Comparison of ENCODE assay signal across 10 cellular contexts in genomic region chr11:65547446-65548125, GRCh38. TPM values are rescaled to one million over a fixed set of nuclear protein-coding genes. Genes with fewer than 3 reads are reported as not detected.
DNase-seq lines count a peak whose midpoint lies in the region; ATAC-seq and TF ChIP-seq lines count a peak whose summit lies in the region.
"Had no signal": no experiment of that assay in that cellular context is flagged by ENCODE, and none has a peak within 500 bp of the region (broad histone marks: within the 10 kb centered on the region; RNA-seq: fewer than 3 reads in every experiment).

No MANE protein-coding gene starts in this region.

- TF ChIP-seq CTCF in OCI-LY1 (IDR thresholded peaks at IDR 0.05; ENCODE audit: low read length): peak; percentile 81

- no peaks in the 10 kb centered on the region for H3K9me2 ChIP-seq in OCI-LY1 (ENCODE audit: low read depth, low read length)

- no peaks in the 10 kb centered on the region for H4K20me1 ChIP-seq in OCI-LY1 (ENCODE audit: insufficient read depth, low read length)

- H3K27ac Mint-ChIP-seq in natural killer cell treated with Interleukin-12 subunit alpha and Interleukin-12 subunit beta and Interleukin-15 and Interleukin-18, amount 100 ng/mL, for 72 hours: peak overlapping the region; percentile 31 to 83

- H3K9ac ChIP-seq in OCI-LY1 (ENCODE audit: low read length): peak overlapping the region; percentile 54; the same call in 1 of the 2 replicates

- no peaks in the 10 kb centered on the region for H3K27me3 ChIP-seq in OCI-LY1 (ENCODE audit: insufficient read depth, low read length)

- DNase-seq in activated CD8-positive, alpha-beta memory T cell treated with anti-CD3 and anti-CD28 coated beads for 24 hours: peak; percentile 65
- no peak for DNase-seq in activated CD8-positive, alpha-beta memory T cell treated with anti-CD3 and anti-CD28 coated beads, Interleukin-2, amount 50 U/mL, for 48 hours
- DNase-seq in activated gamma-delta T cell treated with Interleukin-2 at 50 U/mL for 16 hours: peak; percentile 39
- DNase-seq in natural killer cell treated with Interleukin-12 subunit alpha and Interleukin-12 subunit beta and Interleukin-15 and Interleukin-18, amount 100 ng/mL, for 72 hours (ENCODE audit: low spot score): no peak
- no peak for DNase-seq in NCI-H524 (lab: John Stamatoyannopoulos, UW)
- no peak for DNase-seq in iPS-NIHi11 (ENCODE audit: low spot score)
- DNase-seq: left ventricle myocardium superior, NCI-H345 had no signal

- H3K79me2 ChIP-seq in OCI-LY1 (ENCODE audit: insufficient read depth, low read length): no peaks in the 10 kb centered on the region

- peaks cover 35 to 57% of the 10 kb centered on the region in 2 donors for H3K4me1 Mint-ChIP-seq in natural killer cell treated with Interleukin-12 subunit alpha and Interleukin-12 subunit beta and Interleukin-15 and Interleukin-18, amount 100 ng/mL, for 72 hours (ENCODE audit: low read depth in 2 of 2)

- H3K9me3 ChIP-seq in OCI-LY1 (ENCODE audit: low read length): no peaks in the 10 kb centered on the region

- no peak overlapping the region for H2AFZ ChIP-seq in OCI-LY1 (ENCODE audit: low read length)

- H3K36me3 Mint-ChIP-seq in natural killer cell treated with Interleukin-12 subunit alpha and Interleukin-12 subunit beta and Interleukin-15 and Interleukin-18, amount 100 ng/mL, for 72 hours: no peaks in the 10 kb centered on the region

- peak overlapping the region; percentile 71 for H3K4me2 ChIP-seq in OCI-LY1 (ENCODE audit: low read length)

- H3K27ac ChIP-seq in OCI-LY1 (ENCODE audit: low read depth, low read length, poor library complexity, severe bottlenecking): peak overlapping the region; percentile 83

- peak overlapping the region; percentile 41 for H3K4me3 Mint-ChIP-seq in natural killer cell treated with Interleukin-12 subunit alpha and Interleukin-12 subunit beta and Interleukin-15 and Interleukin-18, amount 100 ng/mL, for 72 hours

- peaks cover 40% of the 10 kb centered on the region for H3K4me1 ChIP-seq in OCI-LY1 (ENCODE audit: insufficient read depth, low read length, severe bottlenecking)

- no peaks in the 10 kb centered on the region for H3K36me3 ChIP-seq in OCI-LY1 (ENCODE audit: insufficient read depth, low read length)

- no peaks in the 10 kb centered on the region for H3F3A ChIP-seq in OCI-LY1 (ENCODE audit: insufficient read depth, low read length)

- no peak for ATAC-seq in natural killer cell treated with Interleukin-12 subunit alpha and Interleukin-12 subunit beta and Interleukin-15 and Interleukin-18, amount 100 ng/mL, for 72 hours
- ATAC-seq in GM18909 (IDR thresholded peaks at IDR 0.05; ENCODE audit: poor library complexity, unreplicated experiment): no peak

- H3K9me3 Mint-ChIP-seq in natural killer cell treated with Interleukin-12 subunit alpha and Interleukin-12 subunit beta and Interleukin-15 and Interleukin-18, amount 100 ng/mL, for 72 hours: no peaks in the 10 kb centered on the region

- peak overlapping the region; percentile 58 for H3K4me3 ChIP-seq in OCI-LY1 (ENCODE audit: low read depth, low read length, poor library complexity, severe bottlenecking)

- no peaks in the 10 kb centered on the region for H3K27me3 Mint-ChIP-seq in natural killer cell treated with Interleukin-12 subunit alpha and Interleukin-12 subunit beta and Interleukin-15 and Interleukin-18, amount 100 ng/mL, for 72 hours

RNA-seq across cellular contexts. Expression of gene LTBP3, which starts 10.6 kb away (rescaled TPM):
- total RNA-seq in natural killer cell treated with Interleukin-12 subunit alpha and Interleukin-12 subunit beta and Interleukin-15 and Interleukin-18, amount 100 ng/mL, for 72 hours: 10 to 100 TPM; 42.3 to 60.2 TPM

RNA-seq across cellular contexts. Expression of gene ZNRD2, which starts 22.7 kb away (rescaled TPM):
- total RNA-seq in natural killer cell treated with Interleukin-12 subunit alpha and Interleukin-12 subunit beta and Interleukin-15 and Interleukin-18, amount 100 ng/mL, for 72 hours: 10 to 100 TPM; 55.8 to 89.3 TPM

RNA-seq across cellular contexts. Expression of gene SCYL1, which starts 22.7 kb away (rescaled TPM):
- total RNA-seq in natural killer cell treated with Interleukin-12 subunit alpha and Interleukin-12 subunit beta and Interleukin-15 and Interleukin-18, amount 100 ng/mL, for 72 hours: 100 to 1,000 TPM in 1 of 2 donors, 10 to 100 TPM in 1; 84.5 to 112 TPM

RNA-seq across cellular contexts. Expression of gene FAM89B, which starts 24.8 kb away (rescaled TPM):
- 10 to 100 TPM; 38.0 to 71.5 TPM for total RNA-seq in natural killer cell treated with Interleukin-12 subunit alpha and Interleukin-12 subunit beta and Interleukin-15 and Interleukin-18, amount 100 ng/mL, for 72 hours

RNA-seq across cellular contexts. Expression of gene EHBP1L1, which starts 28.3 kb away (rescaled TPM):
- total RNA-seq in natural killer cell treated with Interleukin-12 subunit alpha and Interleukin-12 subunit beta and Interleukin-15 and Interleukin-18, amount 100 ng/mL, for 72 hours: 100 to 1,000 TPM; 156 to 188 TPM

Comparison
In these comparisons a context has a peak if more than half of its experiments do, and no peak if none do; other contexts are left out.
1. DNase-seq: peak in activated CD8-positive, alpha-beta memory T cell treated with anti-CD3 and anti-CD28 coated beads for 24 hours (single experiment) and activated gamma-delta T cell treated with Interleukin-2 at 50 U/mL for 16 hours (single experiment); none in activated CD8-positive, alpha-beta memory T cell treated with anti-CD3 and anti-CD28 coated beads, Interleukin-2, amount 50 U/mL, for 48 hours (single experiment), natural killer cell treated with Interleukin-12 subunit alpha and Interleukin-12 subunit beta and Interleukin-15 and Interleukin-18, amount 100 ng/mL, for 72 hours (single experiment), NCI-H524 (0 of 2) and iPS-NIHi11 (single experiment).